Comparison of ENCODE assay signal across 9 cellular contexts in genomic region chr21:45098867-45099266, GRCh38. TPM values are rescaled to one million over a fixed set of nuclear protein-coding genes. Genes with fewer than 3 reads are reported as not detected.
A peak's percentile ranks its signal among the peaks of the same experiment; 100 is the strongest.
DNase-seq lines count a peak whose midpoint lies in the region; ATAC-seq, FAIRE-seq and TF ChIP-seq lines count a peak whose summit lies in the region.
"Had no signal": no experiment of that assay in that cellular context is flagged by ENCODE, and none has a peak within 500 bp of the region (broad histone marks: within the 10 kb centered on the region; RNA-seq: fewer than 3 reads in every experiment).

No MANE protein-coding gene starts in this region.

- POLR2A ChIA-PET in MCF 10A (lab: Yijun Ruan, JAX), result interaction anchor here (1.2 to 1.3 kb wide), 3 partner anchors 22 to 33 kb away, joined by 3 to 4 read pairs (median 4); no protein-coding TSS in a partner anchor
- POLR2A ChIA-PET in activated CD4-positive, alpha-beta memory T cell treated with anti-CD3 and anti-CD28 coated beads for 36 hours (lab: Charles Lee), result no interaction called here

- H3K27me3 Mint-ChIP-seq in MCF 10A (ENCODE audit: insufficient read depth, unreplicated experiment), result no peaks in the 10 kb centered on the region
- peaks cover 2% of the 10 kb centered on the region for H3K27me3 Mint-ChIP-seq in endodermal cell (ENCODE audit: insufficient read depth)
- no peaks in the 10 kb centered on the region for H3K27me3 Mint-ChIP-seq in stimulated activated memory B cell treated with anti-CD40 and anti-IgM and Interleukin-4, amounts not matched to agents 10 μg/mL and 1 μg/mL and 100 μg/mL, for 72 hours
- H3K27me3 Mint-ChIP-seq in activated CD4-positive, alpha-beta memory T cell treated with anti-CD3 and anti-CD28 coated beads for 36 hours, result no peaks in the 10 kb centered on the region

- ATAC-seq in stimulated activated memory B cell treated with anti-CD40 and anti-IgM and Interleukin-4, amounts not matched to agents 10 μg/mL and 1 μg/mL and 100 μg/mL, for 72 hours, result no peak

- CTCF ChIA-PET in MCF 10A (lab: Yijun Ruan, JAX), result interaction anchor here (0.6 to 4.3 kb wide), 9 partner anchors 9 to 673 kb away, joined by 3 to 35 read pairs (median 7); no protein-coding TSS in a partner anchor
- CTCF ChIA-PET in activated CD4-positive, alpha-beta memory T cell treated with anti-CD3 and anti-CD28 coated beads for 36 hours (lab: Charles Lee), result interaction anchor here (1.2 to 6.9 kb wide), 5 partner anchors 8 to 39 kb away, joined by 4 to 40 read pairs (median 6); no protein-coding TSS in a partner anchor

- TF ChIP-seq CTCF in MCF 10A (IDR thresholded peaks at IDR 0.05; ENCODE audit: unreplicated experiment), result peak; percentile 20
- TF ChIP-seq CTCF in breast epithelium (IDR thresholded peaks at IDR 0.05), result no peak
- TF ChIP-seq CTCF in endodermal cell (conservative IDR thresholded peaks at IDR 0.05), result peak; percentile 73

- H3K4me3 ChIP-seq in breast epithelium, result no peak overlapping the region
- no peak overlapping the region for H3K4me3 ChIP-seq in endodermal cell (ENCODE audit: low read length)

- no peak for TF ChIP-seq POLR2A in breast epithelium (IDR thresholded peaks at IDR 0.05)

- WGBS in endodermal cell (ENCODE audit: insufficient coverage in 1 of 2, insufficient read length in 1 of 2), 2 experiments, result 71% methylated on average over 3 to 4 of the region's 4 CpGs

- H3K4me3 Mint-ChIP-seq in MCF 10A (ENCODE audit: unreplicated experiment) (no peak overlapping the region), endodermal cell (no peak overlapping the region)
- H3K4me3 Mint-ChIP-seq in stimulated activated memory B cell treated with anti-CD40 and anti-IgM and Interleukin-4, amounts not matched to agents 10 μg/mL and 1 μg/mL and 100 μg/mL, for 72 hours, result no peak overlapping the region
- H3K4me3 Mint-ChIP-seq in activated CD4-positive, alpha-beta memory T cell treated with anti-CD3 and anti-CD28 coated beads for 36 hours, result no peak overlapping the region

- FAIRE-seq in frontal cortex (lab: Jason Lieb, UNC), result no peak
- FAIRE-seq: G401.6 had no signal

- H3K27ac ChIP-seq in breast epithelium (no peak overlapping the region), endodermal cell (ENCODE audit: low read depth, low read length) (no peak overlapping the region)

- DNase-seq in MCF 10A (ENCODE audit: unreplicated experiment) (peak; percentile 27), breast epithelium (ENCODE audit: low spot score in 2 of 2) (no peak), NCI-H82 (lab: John Stamatoyannopoulos, UW) (peak; percentile 86), endodermal cell (no peak), frontal cortex (ENCODE audit: low spot score in 2 of 2) (no peak), midbrain (lab: John Stamatoyannopoulos, UW) (no peak)
- DNase-seq in activated CD4-positive, alpha-beta memory T cell treated with anti-CD3 and anti-CD28 coated beads for 36 hours, result no peak

- no peaks in the 10 kb centered on the region for H3K36me3 Mint-ChIP-seq in MCF 10A (ENCODE audit: insufficient read depth, unreplicated experiment)
- H3K36me3 Mint-ChIP-seq in endodermal cell (ENCODE audit: low read depth), result no peaks in the 10 kb centered on the region
- peaks cover 16% of the 10 kb centered on the region for H3K36me3 Mint-ChIP-seq in stimulated activated memory B cell treated with anti-CD40 and anti-IgM and Interleukin-4, amounts not matched to agents 10 μg/mL and 1 μg/mL and 100 μg/mL, for 72 hours
- H3K36me3 Mint-ChIP-seq in activated CD4-positive, alpha-beta memory T cell treated with anti-CD3 and anti-CD28 coated beads for 36 hours, result no peaks in the 10 kb centered on the region

- H3K27ac Mint-ChIP-seq in MCF 10A (ENCODE audit: low read depth, unreplicated experiment) (peak overlapping the region; percentile 9), endodermal cell (no peak overlapping the region)
- peak overlapping the region; percentile 31 for H3K27ac Mint-ChIP-seq in stimulated activated memory B cell treated with anti-CD40 and anti-IgM and Interleukin-4, amounts not matched to agents 10 μg/mL and 1 μg/mL and 100 μg/mL, for 72 hours
- H3K27ac Mint-ChIP-seq in activated CD4-positive, alpha-beta memory T cell treated with anti-CD3 and anti-CD28 coated beads for 36 hours, result no peak overlapping the region

- H3K4me1 Mint-ChIP-seq in MCF 10A (ENCODE audit: insufficient read depth, unreplicated experiment) (peaks cover 19% of the 10 kb centered on the region), endodermal cell (peaks cover 6% of the 10 kb centered on the region)
- H3K4me1 Mint-ChIP-seq in stimulated activated memory B cell treated with anti-CD40 and anti-IgM and Interleukin-4, amounts not matched to agents 10 μg/mL and 1 μg/mL and 100 μg/mL, for 72 hours, result peaks cover 71% of the 10 kb centered on the region
- H3K4me1 Mint-ChIP-seq in activated CD4-positive, alpha-beta memory T cell treated with anti-CD3 and anti-CD28 coated beads for 36 hours (ENCODE audit: low read depth), result peaks cover 21% of the 10 kb centered on the region

- H3K9me3 Mint-ChIP-seq in MCF 10A (ENCODE audit: unreplicated experiment), result no peaks in the 10 kb centered on the region
- H3K9me3 Mint-ChIP-seq in endodermal cell, result no peaks in the 10 kb centered on the region
- H3K9me3 Mint-ChIP-seq in stimulated activated memory B cell treated with anti-CD40 and anti-IgM and Interleukin-4, amounts not matched to agents 10 μg/mL and 1 μg/mL and 100 μg/mL, for 72 hours, result no peaks in the 10 kb centered on the region
- H3K9me3 Mint-ChIP-seq in activated CD4-positive, alpha-beta memory T cell treated with anti-CD3 and anti-CD28 coated beads for 36 hours, result no peaks in the 10 kb centered on the region

- no peaks in the 10 kb centered on the region for H3K27me3 ChIP-seq in breast epithelium
- no peaks in the 10 kb centered on the region for H3K27me3 ChIP-seq in endodermal cell (ENCODE audit: control insufficient read depth, insufficient read depth, low read length, poor library complexity, severe bottlenecking)

- H3K9me3 ChIP-seq in breast epithelium (no peaks in the 10 kb centered on the region), endodermal cell (ENCODE audit: control insufficient read depth, low read length) (no peaks in the 10 kb centered on the region)

- no peak overlapping the region for H3K9ac ChIP-seq in endodermal cell (ENCODE audit: extremely low read depth, low read length, poor library complexity, severe bottlenecking)

- peaks cover 6 to 7% of the 10 kb centered on the region in 2 donors for H3K4me1 ChIP-seq in breast epithelium
- H3K4me1 ChIP-seq in endodermal cell (ENCODE audit: control insufficient read depth, insufficient read depth, low read length), result peaks cover 6% of the 10 kb centered on the region

- no TSS peak for BruUV-seq in MCF 10A (replicated peaks; lab: Mats Ljungman, UMichigan)

- H3K36me3 ChIP-seq in breast epithelium (no peaks in the 10 kb centered on the region), endodermal cell (ENCODE audit: control insufficient read depth, insufficient read depth, low read length) (no peaks in the 10 kb centered on the region)

- intact Hi-C loops in MCF 10A (cut with micrococcal nuclease), result no loop called here
- intact Hi-C loops in breast epithelium (cut with DNase I; ENCODE audit: low total_unique reads), result no loop called here
- intact Hi-C loops in activated CD4-positive, alpha-beta memory T cell treated with anti-CD3 and anti-CD28 coated beads for 36 hours (cut with micrococcal nuclease), result no loop called here

RNA-seq across cellular contexts. Expression of gene ADARB1, which starts 24.5 kb away (rescaled TPM):
- total RNA-seq in MCF 10A (2022), result 18.1 and 19.4 TPM in 2 replicates
- 10 to 100 TPM; 19.9 to 21.3 (median 20.0) TPM for total RNA-seq in breast epithelium
- total RNA-seq in endodermal cell, result 10 to 100 TPM; 11.5 to 20.1 TPM
- polyA plus RNA-seq in endodermal cell (2013, experiment 1 of 2), result 8.1 TPM
- 9.4 TPM for polyA plus RNA-seq in endodermal cell (2013, experiment 2 of 2)
- total RNA-seq in activated CD4-positive, alpha-beta memory T cell treated with anti-CD3 and anti-CD28 coated beads for 36 hours, result 10 to 100 TPM; 37.6 to 40.6 TPM
- total RNA-seq in frontal cortex, result 19.2 TPM

Comparison
In these comparisons a context has a peak if more than half of its experiments do, and no peak if none do; other contexts are left out.
1. DNase-seq: peak in MCF 10A (single experiment) and NCI-H82 (single experiment); none in breast epithelium (0 of 2), endodermal cell (single experiment), activated CD4-positive, alpha-beta memory T cell treated with anti-CD3 and anti-CD28 coated beads for 36 hours (single experiment), frontal cortex (0 of 2) and midbrain (single experiment).
2. CTCF ChIP-seq: peak in MCF 10A (single experiment) and endodermal cell (single experiment); none in breast epithelium (0 of 3).
3. H3K27ac Mint-ChIP-seq: peak in MCF 10A (single experiment) and stimulated activated memory B cell treated with anti-CD40 and anti-IgM and Interleukin-4, amounts not matched to agents 10 μg/mL and 1 μg/mL and 100 μg/mL, for 72 hours (single experiment); none in endodermal cell (single experiment) and activated CD4-positive, alpha-beta memory T cell treated with anti-CD3 and anti-CD28 coated beads for 36 hours (single experiment).